Comparison of ENCODE assay signal across 24 cellular contexts in genomic region chr5:85838781-85839180, GRCh38.
A peak's percentile ranks its signal among the peaks of the same experiment; 100 is the strongest.
DNase-seq lines count a peak whose midpoint lies in the region.
"Had no signal": no experiment of that assay in that cellular context is flagged by ENCODE, and none has a peak within 500 bp of the region (broad histone marks: within the 10 kb centered on the region; RNA-seq: fewer than 3 reads in every experiment).

No MANE protein-coding gene starts in this region.

- peak; percentile 3 for DNase-seq in Ammon's horn (ENCODE audit: low spot score)
- peak; percentile 13 for DNase-seq in putamen (ENCODE audit: low spot score)
- DNase-seq in posterior cingulate gyrus = no peak
- DNase-seq in DMS114 treated with DMSO at 0.1 percent for 48 hours (lab: John Stamatoyannopoulos, UW; ENCODE audit: unreplicated experiment) = no peak
- DNase-seq: 8988T; ACHN; AML-193; BE2C; C1 segment of cervical spinal cord; Caco-2; Calu3; CD4-positive, alpha-beta memory T cell; CD4-positive, alpha-beta T cell; CD4-positive, CD25-positive, alpha-beta regulatory T cell; CD8-positive, alpha-beta memory T cell; CD8-positive, alpha-beta T cell; COR-L47; DMS 273 treated with DMSO at 0.1 percent for 48 hours; DMS153; DMS53; DMS79; DMS79 treated with DMSO at 0.1 percent for 48 hours; DND-41; EL had no signal

- intact Hi-C loops in posterior cingulate gyrus (cut with DNase I) = no loop called here

Comparison
In these comparisons a context has a peak if more than half of its experiments do, and no peak if none do; other contexts are left out.
1. DNase-seq: peak in Ammon's horn (single experiment) and putamen (single experiment); none in posterior cingulate gyrus (0 of 10) and DMS114 treated with DMSO at 0.1 percent for 48 hours (single experiment).